25 cellular contexts compared by ENCODE assay signal in genomic region chr2:121021685-121022084, GRCh38.
DNase-seq lines count a peak whose midpoint lies in the region; ATAC-seq, FAIRE-seq and TF ChIP-seq lines count a peak whose summit lies in the region.
"Had no signal": no experiment of that assay in that cellular context is flagged by ENCODE, and none has a peak within 500 bp of the region (broad histone marks: within the 10 kb centered on the region; RNA-seq: fewer than 3 reads in every experiment).

No MANE protein-coding gene starts in this region.

- WGBS in trophoblast cell (ENCODE audit: extremely low coverage, insufficient coverage, insufficient read length), result no CpG with 5 or more reads among the region's 7 CpGs

- ATAC-seq in activated CD8-positive, alpha-beta memory T cell treated with anti-CD3 and anti-CD28 coated beads, Interleukin-2, amount 10 ng/mL, durations not matched to agents 7 days and 5 days, result no peak
- ATAC-seq in left lobe of liver, result no peak
- ATAC-seq: GM12878, GM23338 had no signal

- H3K23ac ChIP-seq in trophoblast cell (ENCODE audit: low read length), result peak overlapping the region; percentile 1

- no peak overlapping the region for H2BK120ac ChIP-seq in trophoblast cell (ENCODE audit: insufficient read depth, low read length, poor library complexity)

- H3K27me3 Mint-ChIP-seq in activated CD8-positive, alpha-beta memory T cell treated with anti-CD3 and anti-CD28 coated beads, Interleukin-2, amount 10 ng/mL, durations not matched to agents 7 days and 5 days, result no peaks in the 10 kb centered on the region

- no peak for FAIRE-seq in GM12891 (lab: Jason Lieb, UNC)
- FAIRE-seq: A204.1, D721Med, GM12878, GM18507 had no signal

- no peaks in the 10 kb centered on the region for H3K36me3 Mint-ChIP-seq in activated CD8-positive, alpha-beta memory T cell treated with anti-CD3 and anti-CD28 coated beads, Interleukin-2, amount 10 ng/mL, durations not matched to agents 7 days and 5 days
- H3K36me3 Mint-ChIP-seq: CD14-positive monocyte had no signal

- H2AFZ ChIP-seq in trophoblast cell (ENCODE audit: insufficient read depth, low read length, poor library complexity), result no peak overlapping the region
- H2AFZ ChIP-seq: GM23338 had no signal

- no peak for TF ChIP-seq POLR2A in GM12891 (IDR thresholded peaks at IDR 0.05; ENCODE audit: low read depth, low read length)

- no peak overlapping the region for H2BK12ac ChIP-seq in trophoblast cell (ENCODE audit: low read length)

- H3K4ac ChIP-seq in trophoblast cell (ENCODE audit: low read depth, low read length), result no peak overlapping the region

- H3K4me1 Mint-ChIP-seq in activated CD8-positive, alpha-beta memory T cell treated with anti-CD3 and anti-CD28 coated beads, Interleukin-2, amount 10 ng/mL, durations not matched to agents 7 days and 5 days, result no peaks in the 10 kb centered on the region
- H3K4me1 Mint-ChIP-seq: CD14-positive monocyte; CD8-positive, alpha-beta memory T cell had no signal

- peaks cover 2% of the 10 kb centered on the region for H3K27me3 ChIP-seq in trophoblast cell (ENCODE audit: insufficient read depth, low read length)
- H3K27me3 ChIP-seq: BE2C; BLaER1 treated with 17β-estradiol and CSF1 and Interleukin-3, amounts not matched to agents 10 nM and 100 nM had no signal

- H3K9me3 Mint-ChIP-seq in activated CD8-positive, alpha-beta memory T cell treated with anti-CD3 and anti-CD28 coated beads, Interleukin-2, amount 10 ng/mL, durations not matched to agents 7 days and 5 days (ENCODE audit: low read depth), result peaks cover 3% of the 10 kb centered on the region
- H3K9me3 Mint-ChIP-seq: CD4-positive, alpha-beta T cell had no signal

- no peak overlapping the region for H3K14ac ChIP-seq in trophoblast cell (ENCODE audit: low read length)

- H3K36me3 ChIP-seq in trophoblast cell (ENCODE audit: control insufficient read depth in 1 of 2, insufficient read depth in 2 of 2, low read length in 2 of 2), result no peaks in the 10 kb centered on the region
- H3K36me3 ChIP-seq: BE2C; BLaER1 treated with 17β-estradiol and CSF1 and Interleukin-3, amounts not matched to agents 10 nM and 100 nM had no signal

- H3K27ac ChIP-seq in trophoblast cell (ENCODE audit: low read depth, low read length), result no peak overlapping the region
- H3K27ac ChIP-seq: 22Rv1; BLaER1 treated with 17β-estradiol and CSF1 and Interleukin-3, amounts not matched to agents 10 nM and 100 nM had no signal

- TF ChIP-seq CTCF in GM20000 (IDR thresholded peaks at IDR 0.05; ENCODE audit: extremely low read depth, missing control alignments), result no peak

- H3K9me3 ChIP-seq in trophoblast cell (ENCODE audit: insufficient read depth, low read depth, low read length), result peaks cover 2% of the 10 kb centered on the region
- H3K9me3 ChIP-seq: BE2C; BLaER1 treated with 17β-estradiol and CSF1 and Interleukin-3, amounts not matched to agents 10 nM and 100 nM had no signal

- no peak overlapping the region for H3K27ac Mint-ChIP-seq in activated CD8-positive, alpha-beta memory T cell treated with anti-CD3 and anti-CD28 coated beads, Interleukin-2, amount 10 ng/mL, durations not matched to agents 7 days and 5 days
- H3K27ac Mint-ChIP-seq: CD4-positive, alpha-beta T cell; CD8-positive, alpha-beta memory T cell; GM23338; H9; HFFc6 had no signal

- no peak overlapping the region for H3K9ac ChIP-seq in trophoblast cell (ENCODE audit: low read length)
- H3K9ac ChIP-seq: BLaER1 treated with 17β-estradiol and CSF1 and Interleukin-3, amounts not matched to agents 10 nM and 100 nM had no signal

- H2AK5ac ChIP-seq in trophoblast cell (ENCODE audit: low read length), result no peak overlapping the region

- no peaks in the 10 kb centered on the region for H3K79me2 ChIP-seq in trophoblast cell (ENCODE audit: control insufficient read depth, insufficient read depth, low read length, poor library complexity)

- H3K79me1 ChIP-seq in trophoblast cell (ENCODE audit: low read length), result no peaks in the 10 kb centered on the region

- H2BK5ac ChIP-seq in trophoblast cell (ENCODE audit: low read depth, low read length, poor library complexity), result no peak overlapping the region

- H3K4me3 ChIP-seq in trophoblast cell (ENCODE audit: low read depth, low read length), result no peak overlapping the region
- H3K4me3 ChIP-seq: BLaER1 treated with 17β-estradiol and CSF1 and Interleukin-3, amounts not matched to agents 10 nM and 100 nM; GM12878; GM23338 had no signal

- H3K4me2 ChIP-seq in trophoblast cell (ENCODE audit: low read length), result no peak overlapping the region
- H3K4me2 ChIP-seq: BLaER1 treated with 17β-estradiol and CSF1 and Interleukin-3, amounts not matched to agents 10 nM and 100 nM; GM23338 had no signal

- H3K4me1 ChIP-seq in trophoblast cell (ENCODE audit: control insufficient read depth in 1 of 2, insufficient read depth in 2 of 2, low read length in 2 of 2), result peaks cover 2 to 5% of the 10 kb centered on the region in 2 experiments
- H3K4me1 ChIP-seq: BE2C; BLaER1 treated with 17β-estradiol and CSF1 and Interleukin-3, amounts not matched to agents 10 nM and 100 nM had no signal

- no peak overlapping the region for H3K4me3 Mint-ChIP-seq in activated CD8-positive, alpha-beta memory T cell treated with anti-CD3 and anti-CD28 coated beads, Interleukin-2, amount 10 ng/mL, durations not matched to agents 7 days and 5 days
- H3K4me3 Mint-ChIP-seq: CD14-positive monocyte; CD4-positive, alpha-beta T cell; CD8-positive, alpha-beta memory T cell; GM23338; H9; HFFc6 had no signal

- H4K91ac ChIP-seq in trophoblast cell (ENCODE audit: low read depth, low read length), result no peak overlapping the region

- peak; percentile 4 for DNase-seq in activated CD8-positive, alpha-beta memory T cell treated with anti-CD3 and anti-CD28 coated beads, Interleukin-2, amount 10 ng/mL, durations not matched to agents 7 days and 5 days
- DNase-seq in activated CD8-positive, alpha-beta memory T cell treated with anti-CD3 and anti-CD28 coated beads, Interleukin-2, amount 50 U/mL, for 48 hours, result no peak
- DNase-seq in left lobe of liver (ENCODE audit: low spot score) (peak; percentile 11), trophoblast cell (no peak), Kasumi-1 (lab: John Stamatoyannopoulos, UW) (no peak), GM20000 (ENCODE audit: low spot score) (no peak), GM12891 (ENCODE audit: insufficient read length, low spot score) (no peak)
- DNase-seq: AML-193; BE2C; CD4-positive, alpha-beta T cell; CD8-positive, alpha-beta memory T cell; DMS 273 treated with DMSO at 0.1 percent for 48 hours; DMS79; EL; GDM1; H9; HFFc6 had no signal

- no peak overlapping the region for H4K8ac ChIP-seq in trophoblast cell (ENCODE audit: low read depth, low read length)

- CTCF ChIA-PET in activated CD8-positive, alpha-beta memory T cell treated with anti-CD3 and anti-CD28 coated beads, Interleukin-2, amount 10 ng/mL, durations not matched to agents 7 days and 5 days (lab: Charles Lee), result no interaction called here

- H3K18ac ChIP-seq in trophoblast cell (ENCODE audit: low read length), result no peak overlapping the region

- H4K12ac ChIP-seq in trophoblast cell (ENCODE audit: low read depth, low read length), result no peak overlapping the region

TF ChIP-seq in GM12891, 5 proteins besides CTCF, POLR2A, EP300 and RAD21:
- no peak for TF ChIP-seq POLR2AphosphoS5 (IDR thresholded peaks at IDR 0.05; ENCODE audit: low read depth, low read length)
- no peak for TF ChIP-seq SPI1 (IDR thresholded peaks at IDR 0.05; ENCODE audit: low read depth, low read length)
- TF ChIP-seq POU2F2 (IDR thresholded peaks at IDR 0.05; ENCODE audit: low read depth, low read length), result no peak
- no peak for TF ChIP-seq TAF1 (IDR thresholded peaks at IDR 0.05; ENCODE audit: low read depth, low read length)
- no peak for TF ChIP-seq PAX5 (IDR thresholded peaks at IDR 0.05; ENCODE audit: insufficient read depth, low read length, severe bottlenecking)

Comparison
In these comparisons a context has a peak if more than half of its experiments do, and no peak if none do; other contexts are left out.
1. DNase-seq: peak in activated CD8-positive, alpha-beta memory T cell treated with anti-CD3 and anti-CD28 coated beads, Interleukin-2, amount 10 ng/mL, durations not matched to agents 7 days and 5 days (single experiment) and left lobe of liver (single experiment); none in activated CD8-positive, alpha-beta memory T cell treated with anti-CD3 and anti-CD28 coated beads, Interleukin-2, amount 50 U/mL, for 48 hours (single experiment), trophoblast cell (0 of 2), Kasumi-1 (0 of 2), GM20000 (single experiment) and GM12891 (single experiment).